In the genomic region with DNA sequence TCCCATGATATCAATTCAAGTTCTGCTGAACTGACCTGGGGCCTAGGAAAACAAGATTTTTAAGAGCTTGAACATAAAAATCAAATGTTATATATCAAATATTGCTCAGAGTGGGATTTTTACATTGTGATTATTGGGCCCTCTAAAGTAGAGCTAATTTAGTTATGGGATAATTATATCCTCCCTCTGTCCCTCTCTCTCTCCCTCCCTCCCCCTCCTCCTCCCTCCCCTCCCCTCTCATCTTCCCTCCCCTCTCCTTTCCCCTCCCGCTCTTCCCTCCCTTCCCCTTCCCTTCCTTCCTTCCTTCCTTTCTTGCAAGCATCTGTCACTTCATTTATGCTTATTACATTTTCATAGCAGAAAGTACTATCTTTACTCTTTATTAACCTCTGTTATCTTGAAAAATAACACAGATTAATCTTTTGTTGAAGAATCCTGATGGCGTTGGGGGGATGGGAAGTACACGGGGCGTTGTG, we compare ENCODE assay signal across 25 cellular contexts. TPM values are rescaled to one million over a fixed set of nuclear protein-coding genes. Genes with fewer than 3 reads are reported as not detected.
"Had no signal": no experiment of that assay in that cellular context is flagged by ENCODE, and none has a peak within 500 bp of the region (broad histone marks: within the 10 kb centered on the region; RNA-seq: fewer than 3 reads in every experiment).

No MANE protein-coding gene starts in this region.

- H3K4me1 ChIP-seq: parathyroid adenoma, testis had no signal

- H3K27ac Mint-ChIP-seq: activated CD8-positive, alpha-beta T cell treated with anti-CD3 and anti-CD28 coated beads, Interleukin-2, amount 10 ng/mL, durations not matched to agents 7 days and 5 days; activated naive CD8-positive, alpha-beta T cell treated with anti-CD3 and anti-CD28 coated beads, Interleukin-2, amount 50 U/mL, for 24 hours; activated T-helper 1 cell treated with anti-CD3 and anti-CD28 coated beads, Interleukin-12 subunit alpha, Interleukin-12 subunit beta, Interleukin-2, Interleukin-4 antibody, amounts not matched to agents 30 ng/mL and 10 ng/mL and 1 ng/mL, durations not matched to agents 14 hours and 24 hours and 36 hours; endodermal cell; immature natural killer cell; natural killer cell treated with Interleukin-12 subunit alpha and Interleukin-12 subunit beta and Interleukin-15 and Interleukin-18, amount 100 ng/mL, for 72 hours; T-helper 2 cell treated with Interferon-gamma antibody and Interleukin-4, amounts not matched to agents 5 μg/mL and 100 μg/mL, for 36 hours had no signal

- H3K36me3 ChIP-seq: left lung, vagina, WERI-Rb-1 had no signal

- H3K9me3 Mint-ChIP-seq: activated naive CD8-positive, alpha-beta T cell treated with anti-CD3 and anti-CD28 coated beads, Interleukin-2, amount 50 U/mL, for 24 hours; activated T-helper 1 cell treated with anti-CD3 and anti-CD28 coated beads, Interleukin-12 subunit alpha, Interleukin-12 subunit beta, Interleukin-2, Interleukin-4 antibody, amounts not matched to agents 30 ng/mL and 10 ng/mL and 1 ng/mL, durations not matched to agents 14 hours and 24 hours and 36 hours; natural killer cell treated with Interleukin-12 subunit alpha and Interleukin-12 subunit beta and Interleukin-15 and Interleukin-18, amount 100 ng/mL, for 72 hours had no signal

- H3K27ac ChIP-seq: epithelial cell of prostate, parathyroid adenoma, testis, vagina, WERI-Rb-1 had no signal

- H3K4me3 Mint-ChIP-seq: activated CD8-positive, alpha-beta T cell treated with anti-CD3 and anti-CD28 coated beads, Interleukin-2, amount 10 ng/mL, durations not matched to agents 7 days and 5 days; activated naive CD8-positive, alpha-beta T cell treated with anti-CD3 and anti-CD28 coated beads, Interleukin-2, amount 50 U/mL, for 24 hours; activated T-helper 1 cell treated with anti-CD3 and anti-CD28 coated beads, Interleukin-12 subunit alpha, Interleukin-12 subunit beta, Interleukin-2, Interleukin-4 antibody, amounts not matched to agents 30 ng/mL and 10 ng/mL and 1 ng/mL, durations not matched to agents 14 hours and 24 hours and 36 hours; endodermal cell; immature natural killer cell; natural killer cell treated with Interleukin-12 subunit alpha and Interleukin-12 subunit beta and Interleukin-15 and Interleukin-18, amount 100 ng/mL, for 72 hours; T-helper 2 cell treated with Interferon-gamma antibody and Interleukin-4, amounts not matched to agents 5 μg/mL and 100 μg/mL, for 36 hours had no signal

- ATAC-seq: activated CD8-positive, alpha-beta T cell treated with anti-CD3 and anti-CD28 coated beads, Interleukin-2, amount 10 ng/mL, durations not matched to agents 7 days and 5 days; activated naive CD8-positive, alpha-beta T cell treated with anti-CD3 and anti-CD28 coated beads, Interleukin-2, amount 50 U/mL, for 24 hours; natural killer cell treated with Interleukin-12 subunit alpha and Interleukin-12 subunit beta and Interleukin-15 and Interleukin-18, amount 100 ng/mL, for 72 hours; sciatic nerve had no signal

- H3K9ac ChIP-seq: parathyroid adenoma had no signal

- H3K36me3 Mint-ChIP-seq: immature natural killer cell had no signal

- DNase-seq: activated CD4-positive, alpha-beta T cell treated with anti-CD3 and anti-CD28 coated beads, Interleukin-2, amount 50 U/mL, for 1 hour; activated CD4-positive, CD25-positive, alpha-beta regulatory T cell treated with anti-CD3 and anti-CD28 coated beads, Interleukin-2, amount 50 U/mL, for 72 hours; activated CD8-positive, alpha-beta T cell treated with anti-CD3 and anti-CD28 coated beads, Interleukin-2, amount 10 ng/mL, durations not matched to agents 7 days and 5 days; activated gamma-delta T cell; activated naive CD4-positive, alpha-beta T cell treated with anti-CD3 and anti-CD28 coated beads, Interleukin-2, amount 50 U/mL, for 16 hours; activated naive CD8-positive, alpha-beta T cell treated with anti-CD3 and anti-CD28 coated beads, Interleukin-2, amount 50 U/mL, for 24 hours; cortex of kidney; endodermal cell; immature natural killer cell; left lung; stimulated activated CD4-positive, alpha-beta T cell treated with anti-CD3 and anti-CD28 coated beads, Interleukin-2, amount 100 ng/mL, for 48 hours; stimulated activated CD8-positive, alpha-beta memory T cell treated with anti-CD3 and anti-CD28 coated beads, Interleukin-4, amount 100 ng/mL, for 48 hours; stimulated activated naive CD4-positive, alpha-beta T cell; testis; WERI-Rb-1 had no signal

- H3K9me3 ChIP-seq: left lung, testis, vagina had no signal

- H3K27me3 ChIP-seq: testis, vagina had no signal

- H3K79me2 ChIP-seq: parathyroid adenoma had no signal

- H3K4me3 ChIP-seq: left lung, testis, vagina had no signal

- H2AFZ ChIP-seq: parathyroid adenoma had no signal

- H3K4me1 Mint-ChIP-seq: activated naive CD8-positive, alpha-beta T cell treated with anti-CD3 and anti-CD28 coated beads, Interleukin-2, amount 50 U/mL, for 24 hours; endodermal cell; immature natural killer cell had no signal

RNA-seq across cellular contexts. Expression of a gene that starts 32.8 kb away (rescaled TPM):
- total RNA-seq: activated CD8-positive, alpha-beta T cell treated with anti-CD3 and anti-CD28 coated beads, Interleukin-2, amount 10 ng/mL, durations not matched to agents 7 days and 5 days; activated T-helper 1 cell treated with anti-CD3 and anti-CD28 coated beads, Interleukin-12 subunit alpha, Interleukin-12 subunit beta, Interleukin-2, Interleukin-4 antibody, amounts not matched to agents 30 ng/mL and 10 ng/mL and 1 ng/mL, durations not matched to agents 14 hours and 24 hours and 36 hours; fibroblast of villous mesenchyme; kidney epithelial cell; natural killer cell treated with Interleukin-12 subunit alpha and Interleukin-12 subunit beta and Interleukin-15 and Interleukin-18, amount 100 ng/mL, for 72 hours; vagina had no signal
- polyA plus RNA-seq: immature natural killer cell had no signal

RNA-seq across cellular contexts. Expression of a gene that starts 48.8 kb away (rescaled TPM):
- total RNA-seq: activated CD8-positive, alpha-beta T cell treated with anti-CD3 and anti-CD28 coated beads, Interleukin-2, amount 10 ng/mL, durations not matched to agents 7 days and 5 days; activated T-helper 1 cell treated with anti-CD3 and anti-CD28 coated beads, Interleukin-12 subunit alpha, Interleukin-12 subunit beta, Interleukin-2, Interleukin-4 antibody, amounts not matched to agents 30 ng/mL and 10 ng/mL and 1 ng/mL, durations not matched to agents 14 hours and 24 hours and 36 hours; cerebellum; endodermal cell; fibroblast of villous mesenchyme; kidney epithelial cell; left lung; natural killer cell treated with Interleukin-12 subunit alpha and Interleukin-12 subunit beta and Interleukin-15 and Interleukin-18, amount 100 ng/mL, for 72 hours; vagina had no signal
- polyA plus RNA-seq: immature natural killer cell had no signal
